Comparison of ENCODE assay signal across 8 cellular contexts in the genomic region with DNA sequence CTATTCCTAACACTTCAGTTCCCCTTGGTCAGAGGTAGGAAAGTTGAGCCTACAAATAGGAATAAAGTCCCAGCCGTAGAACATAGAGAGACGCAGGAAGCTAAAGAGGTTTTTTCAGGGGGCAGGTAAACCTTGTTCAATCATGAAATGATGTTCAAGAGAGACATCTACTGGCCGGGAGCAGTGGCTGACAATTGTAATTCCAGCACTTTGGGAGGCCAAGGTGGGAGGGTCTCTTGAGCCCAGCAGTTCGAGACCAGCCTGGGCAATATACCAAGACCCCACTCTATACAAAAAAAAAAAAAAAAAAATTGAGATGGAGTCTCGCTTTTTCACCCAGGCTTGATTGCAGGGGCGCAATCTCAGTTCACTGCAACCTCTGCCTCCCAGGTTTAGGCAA.
DNase-seq lines count a peak whose midpoint lies in the region; ATAC-seq lines count a peak whose summit lies in the region.

No MANE protein-coding gene starts in this region.

- ATAC-seq in GM19463 (IDR thresholded peaks at IDR 0.05; ENCODE audit: unreplicated experiment) = peak; percentile 68

- DNase-seq in Ammon's horn (ENCODE audit: low spot score) = peak; percentile 33
- DNase-seq in NCI-H1417 (lab: John Stamatoyannopoulos, UW) = peak; percentile 37 to 86 (median 59)
- DNase-seq in UCSD-AML1 (lab: John Stamatoyannopoulos, UW; ENCODE audit: unreplicated experiment) = peak; percentile 10
- DNase-seq in iris pigment epithelial cell (ENCODE audit: low read depth) = peak; percentile 45
- DNase-seq in stimulated activated CD4-positive, alpha-beta T cell treated with anti-CD3 and anti-CD28 coated beads, Interleukin-2, amount 100 ng/mL, for 48 hours = no peak
- DNase-seq in activated naive CD4-positive, alpha-beta T cell (lab: John Stamatoyannopoulos, UW) = no peak
- no peak for DNase-seq in activated CD4-positive, alpha-beta T cell treated with anti-CD3 and anti-CD28 coated beads for 4 hours

Comparison
In these comparisons a context has a peak if more than half of its experiments do, and no peak if none do; other contexts are left out.
1. DNase-seq: peak in Ammon's horn (single experiment), NCI-H1417 (3 of 3), UCSD-AML1 (single experiment) and iris pigment epithelial cell (single experiment); none in stimulated activated CD4-positive, alpha-beta T cell treated with anti-CD3 and anti-CD28 coated beads, Interleukin-2, amount 100 ng/mL, for 48 hours (0 of 2), activated naive CD4-positive, alpha-beta T cell (0 of 4) and activated CD4-positive, alpha-beta T cell treated with anti-CD3 and anti-CD28 coated beads for 4 hours (0 of 2).